Comparison of ENCODE assay signal across 10 cellular contexts in the genomic region with DNA sequence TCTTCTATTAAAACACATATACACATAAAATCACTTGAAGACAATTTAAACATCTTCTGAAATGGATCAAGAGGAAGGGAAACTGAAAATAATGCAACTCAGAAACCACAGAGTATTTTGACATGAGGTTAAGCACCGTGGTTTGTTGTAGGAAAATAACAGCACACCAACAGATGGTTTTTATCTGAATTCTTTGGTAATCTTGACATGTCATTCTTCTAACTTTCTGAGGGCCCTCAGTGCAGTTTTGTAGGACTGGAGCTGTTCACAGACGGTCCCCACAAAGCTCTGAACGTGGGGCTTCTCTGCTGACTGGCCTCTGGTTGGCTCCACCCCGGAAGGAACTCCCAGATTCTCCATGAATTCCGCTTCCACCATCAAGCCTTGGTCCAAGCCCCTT. TPM values are rescaled to one million over a fixed set of nuclear protein-coding genes. Genes with fewer than 3 reads are reported as not detected.
DNase-seq lines count a peak whose midpoint lies in the region; ATAC-seq, FAIRE-seq and TF ChIP-seq lines count a peak whose summit lies in the region.
"Had no signal": no experiment of that assay in that cellular context is flagged by ENCODE, and none has a peak within 500 bp of the region (broad histone marks: within the 10 kb centered on the region; RNA-seq: fewer than 3 reads in every experiment).

No MANE protein-coding gene starts in this region.

- H3K36me3 Mint-ChIP-seq in effector memory CD8-positive, alpha-beta T cell (ENCODE audit: insufficient read depth): no peaks in the 10 kb centered on the region
- no peaks in the 10 kb centered on the region for H3K36me3 Mint-ChIP-seq in mesothelial cell of epicardium

- H3K9me3 Mint-ChIP-seq in effector memory CD8-positive, alpha-beta T cell: no peaks in the 10 kb centered on the region
- peaks cover 29% of the 10 kb centered on the region for H3K9me3 Mint-ChIP-seq in mesothelial cell of epicardium

- intact Hi-C loops in head of caudate nucleus (cut with DNase I): loop anchor here (10.0 kb wide), 1 partner anchor 76 kb away; no protein-coding TSS in a partner anchor

- ATAC-seq in GM21576 (IDR thresholded peaks at IDR 0.05; ENCODE audit: unreplicated experiment) (peak; percentile 71), HG03571 (IDR thresholded peaks at IDR 0.05; ENCODE audit: unreplicated experiment) (peak; percentile 52)
- ATAC-seq in effector memory CD8-positive, alpha-beta T cell (replicated peaks): peak; percentile 22

- H3K27ac ChIP-seq in RWPE1: no peak overlapping the region

- H3K4me1 Mint-ChIP-seq in effector memory CD8-positive, alpha-beta T cell (ENCODE audit: low read depth in 2 of 2): no peaks in the 10 kb centered on the region
- no peaks in the 10 kb centered on the region for H3K4me1 Mint-ChIP-seq in mesothelial cell of epicardium

- FAIRE-seq in GM18507 (lab: Jason Lieb, UNC): peak; percentile 96

- H3K27me3 Mint-ChIP-seq in effector memory CD8-positive, alpha-beta T cell: peaks cover 6% of the 10 kb centered on the region in 2 donors
- no peaks in the 10 kb centered on the region for H3K27me3 Mint-ChIP-seq in mesothelial cell of epicardium (ENCODE audit: low read depth)

- DNase-seq in GM18507 (ENCODE audit: extremely low spot score, insufficient read length, low read depth) (no peak), RWPE1 (ENCODE audit: low spot score) (no peak), mesothelial cell of epicardium (ENCODE audit: low spot score in 2 of 2, unreplicated experiment in 2 of 2) (no peak), head of caudate nucleus (no peak)
- no peak for DNase-seq in effector memory CD8-positive, alpha-beta T cell
- no peak for DNase-seq in stimulated activated naive CD4-positive, alpha-beta T cell (lab: John Stamatoyannopoulos, UW)
- DNase-seq: NCI-H446 treated with DMSO at 0.1 percent for 48 hours had no signal

- H3K27ac Mint-ChIP-seq in effector memory CD8-positive, alpha-beta T cell: no peak overlapping the region
- H3K27ac Mint-ChIP-seq in mesothelial cell of epicardium: no peak overlapping the region

- TF ChIP-seq CTCF in RWPE1 (conservative IDR thresholded peaks at IDR 0.05; ENCODE audit: low read depth): no peak
- no peak for TF ChIP-seq CTCF in mesothelial cell of epicardium (IDR thresholded peaks at IDR 0.05; ENCODE audit: unreplicated experiment)

- H3K4me3 Mint-ChIP-seq in effector memory CD8-positive, alpha-beta T cell: no peak overlapping the region
- H3K4me3 Mint-ChIP-seq in mesothelial cell of epicardium: no peak overlapping the region

- CTCF ChIA-PET in RWPE1 (lab: Yijun Ruan, JAX): no interaction called here

- POLR2A ChIA-PET in RWPE1 (lab: Yijun Ruan, JAX; ENCODE audit: low non-redundant PET): no interaction called here

RNA-seq across cellular contexts. Expression of gene TLR8, which starts 16.0 kb away (rescaled TPM):
- not detected in 3 replicates for total RNA-seq in mesothelial cell of epicardium
- total RNA-seq: pulmonary artery endothelial cell had no signal

RNA-seq across cellular contexts. Expression of gene TLR7, which starts 23.6 kb away (rescaled TPM):
- 0.04 TPM in 2 of 3 replicates, not detected in the other for total RNA-seq in mesothelial cell of epicardium
- total RNA-seq: pulmonary artery endothelial cell had no signal
